Comparison of ENCODE assay signal across 1 cellular context in genomic region chr3:50121416-50122032, GRCh38.
TF ChIP-seq lines count a peak whose summit lies in the region.

No MANE protein-coding gene starts in this region.

TF ChIP-seq in HepG2, 621 proteins besides CTCF, POLR2A, EP300 and RAD21 (continued from another document and continues in another):
- no peak for TF ChIP-seq SOX6 (IDR thresholded peaks at IDR 0.05)
- TF ChIP-seq SOX6 (CRISPR knock-in tag; IDR thresholded peaks at IDR 0.05): peak; percentile 23; the same call in 1 of the 2 replicates
- peak in 1 of 2 experiments; percentile 39; a peak in 2 of 4 replicates for TF ChIP-seq HMGXB4 (CRISPR knock-in tag; IDR thresholded peaks at IDR 0.05; ENCODE audit: borderline replicate concordance in 1 of 2, low read depth in 1 of 2)
- 0 out of 2 replicates have a peak, but pooled peaks have one; percentile 9 for TF ChIP-seq ZNF761 (CRISPR knock-in tag; conservative IDR thresholded peaks at IDR 0.05)
- TF ChIP-seq ZNF136 (CRISPR knock-in tag; IDR thresholded peaks at IDR 0.05; ENCODE audit: low read depth): no peak
- TF ChIP-seq ZBTB37 (CRISPR knock-in tag; IDR thresholded peaks at IDR 0.05): no peak
- no peak for TF ChIP-seq KMT2A (CRISPR knock-in tag; IDR thresholded peaks at IDR 0.05)
- no peak for TF ChIP-seq SKI (IDR thresholded peaks at IDR 0.05; ENCODE audit: partially characterized antibody)
- no peak for TF ChIP-seq IRF9 (CRISPR knock-in tag; IDR thresholded peaks at IDR 0.05; ENCODE audit: borderline replicate concordance)
- no peak for TF ChIP-seq ELF3 (CRISPR knock-in tag; IDR thresholded peaks at IDR 0.05)
- no peak for TF ChIP-seq SNAPC2 (CRISPR knock-in tag; IDR thresholded peaks at IDR 0.05)
- no peak for TF ChIP-seq GABPA (IDR thresholded peaks at IDR 0.05; ENCODE audit: low read depth, low read length)
- TF ChIP-seq GABPA (CRISPR knock-in tag; IDR thresholded peaks at IDR 0.05; ENCODE audit: low read depth): no peak
- TF ChIP-seq SAP130 (CRISPR knock-in tag; IDR thresholded peaks at IDR 0.05; ENCODE audit: low read depth): no peak
- TF ChIP-seq PPARG (CRISPR knock-in tag; conservative IDR thresholded peaks at IDR 0.05): no peak
- TF ChIP-seq ZNF792 (CRISPR knock-in tag; IDR thresholded peaks at IDR 0.05): 0 out of 2 replicates have a peak, but pooled peaks have one; percentile 30
- no peak for TF ChIP-seq MAFF (IDR thresholded peaks at IDR 0.05; ENCODE audit: low read depth, low read length)
- no peak for TF ChIP-seq NBN (conservative IDR thresholded peaks at IDR 0.05)
- TF ChIP-seq POLR2AphosphoS5 (IDR thresholded peaks at IDR 0.05; ENCODE audit: low read depth, low read length): peak; percentile 28; the same call in 1 of the 2 replicates
- TF ChIP-seq ZNF709 (CRISPR knock-in tag; IDR thresholded peaks at IDR 0.05): no peak
- TF ChIP-seq ZMAT3 (CRISPR knock-in tag; conservative IDR thresholded peaks at IDR 0.05): no peak
- TF ChIP-seq KLF16 (CRISPR knock-in tag; IDR thresholded peaks at IDR 0.05): no peak
- TF ChIP-seq IKZF5 (CRISPR knock-in tag; IDR thresholded peaks at IDR 0.05): no peak
- 0 out of 2 replicates have a peak, but pooled peaks have one; percentile 21 for TF ChIP-seq AFF4 (CRISPR knock-in tag; IDR thresholded peaks at IDR 0.05)
- TF ChIP-seq ZNF331 (CRISPR knock-in tag; IDR thresholded peaks at IDR 0.05): peak; percentile 14; the same call in 1 of the 2 replicates
- TF ChIP-seq FOXO4 (CRISPR knock-in tag; conservative IDR thresholded peaks at IDR 0.05): no peak
- TF ChIP-seq ZNF770 (CRISPR knock-in tag; IDR thresholded peaks at IDR 0.05): no peak
- no peak for TF ChIP-seq ZNF644 (CRISPR knock-in tag; IDR thresholded peaks at IDR 0.05; ENCODE audit: low read depth)
- no peak for TF ChIP-seq HCFC1 (IDR thresholded peaks at IDR 0.05; ENCODE audit: low read depth, low read length)
- TF ChIP-seq ZNF367 (CRISPR knock-in tag; IDR thresholded peaks at IDR 0.05; ENCODE audit: borderline replicate concordance): no peak
- no peak for TF ChIP-seq FOXK2 (IDR thresholded peaks at IDR 0.05)
- TF ChIP-seq CBX5 (CRISPR knock-in tag; IDR thresholded peaks at IDR 0.05; ENCODE audit: borderline replicate concordance): no peak
- TF ChIP-seq FOXP1 (IDR thresholded peaks at IDR 0.05): no peak
- no peak for TF ChIP-seq FOXP1 (CRISPR knock-in tag; IDR thresholded peaks at IDR 0.05)
- no peak; the same call in 1 of the 2 replicates for TF ChIP-seq POLR2AphosphoS2 (IDR thresholded peaks at IDR 0.05; ENCODE audit: low read depth, low read length)
- TF ChIP-seq ZNF670 (CRISPR knock-in tag; IDR thresholded peaks at IDR 0.05; ENCODE audit: borderline replicate concordance): no peak
- TF ChIP-seq ZNF747 (CRISPR knock-in tag; IDR thresholded peaks at IDR 0.05; ENCODE audit: borderline replicate concordance): no peak
- no peak; the same call in 1 of the 2 replicates for TF ChIP-seq NR2F2 (IDR thresholded peaks at IDR 0.05; ENCODE audit: borderline replicate concordance, low read depth)
- no peak for TF ChIP-seq CREBL2 (CRISPR knock-in tag; IDR thresholded peaks at IDR 0.05; ENCODE audit: borderline replicate concordance)
- no peak for TF ChIP-seq ZNF883 (CRISPR knock-in tag; IDR thresholded peaks at IDR 0.05; ENCODE audit: not compliant biosample characterization)
- no peak for TF ChIP-seq CERS6 (CRISPR knock-in tag; IDR thresholded peaks at IDR 0.05)
- no peak for TF ChIP-seq NAIF1 (CRISPR knock-in tag; IDR thresholded peaks at IDR 0.05; ENCODE audit: borderline replicate concordance)
- TF ChIP-seq ZNF468 (CRISPR knock-in tag; IDR thresholded peaks at IDR 0.05): no peak
- no peak for TF ChIP-seq EED (CRISPR knock-in tag; IDR thresholded peaks at IDR 0.05)
- TF ChIP-seq TERF1 (CRISPR knock-in tag; IDR thresholded peaks at IDR 0.05): no peak
- no peak; the same call in 1 of the 2 replicates for TF ChIP-seq ZSCAN31 (CRISPR knock-in tag; IDR thresholded peaks at IDR 0.05; ENCODE audit: low read depth)
